Comparison of ENCODE assay signal across 8 cellular contexts in genomic region chr12:30847259-30847658, GRCh38.
DNase-seq lines count a peak whose midpoint lies in the region; ATAC-seq and TF ChIP-seq lines count a peak whose summit lies in the region.

No MANE protein-coding gene starts in this region.

- H3F3A ChIP-seq in GM23248 (ENCODE audit: insufficient read depth) = no peaks in the 10 kb centered on the region

- peaks cover 18% of the 10 kb centered on the region for H3K27me3 Mint-ChIP-seq in CD4-positive, CD25-positive, alpha-beta regulatory T cell
- H3K27me3 Mint-ChIP-seq in activated CD8-positive, alpha-beta T cell treated with anti-CD3 and anti-CD28 coated beads for 36 hours = no peaks in the 10 kb centered on the region

- no peak for ATAC-seq in CD4-positive, CD25-positive, alpha-beta regulatory T cell (ENCODE audit: low read depth in 2 of 2)
- ATAC-seq in activated CD8-positive, alpha-beta T cell treated with anti-CD3 and anti-CD28 coated beads for 36 hours = no peak

- no peak overlapping the region for H2AFZ ChIP-seq in GM23248
- H2AFZ ChIP-seq in hepatocyte = no peak overlapping the region

- intact Hi-C loops in activated CD8-positive, alpha-beta T cell treated with anti-CD3 and anti-CD28 coated beads for 36 hours (cut with micrococcal nuclease) = loop anchor here (2.0 to 5.0 kb wide), 2 partner anchors 140 to 392 kb away; no protein-coding TSS in a partner anchor
- intact Hi-C loops in testis (cut with DNase I; ENCODE audit: low total_unique reads) (loop anchor here (10.0 kb wide), 1 partner anchor 148 kb away; no protein-coding TSS in a partner anchor), lower leg skin (cut with DNase I; ENCODE audit: low total_unique reads) (no loop called here)

- no peak overlapping the region for H3K27ac ChIP-seq in CD4-positive, CD25-positive, alpha-beta regulatory T cell (ENCODE audit: insufficient read depth, low read length, poor library complexity, severe bottlenecking)
- H3K27ac ChIP-seq in GM23248 (no peak overlapping the region), hepatocyte (no peak overlapping the region), testis (no peak overlapping the region)

- H3K79me2 ChIP-seq in GM23248 (ENCODE audit: insufficient read depth) (no peaks in the 10 kb centered on the region), hepatocyte (no peaks in the 10 kb centered on the region)

- POLR2A ChIA-PET in activated CD8-positive, alpha-beta T cell treated with anti-CD3 and anti-CD28 coated beads for 36 hours (lab: Charles Lee) = no interaction called here

- no peaks in the 10 kb centered on the region for H3K4me1 ChIP-seq in CD4-positive, CD25-positive, alpha-beta regulatory T cell (ENCODE audit: control insufficient read depth, insufficient read depth, low read length, poor library complexity, severe bottlenecking)
- H3K4me1 ChIP-seq in GM23248 (ENCODE audit: insufficient read depth) = no peaks in the 10 kb centered on the region
- no peaks in the 10 kb centered on the region for H3K4me1 ChIP-seq in hepatocyte (ENCODE audit: insufficient read depth)
- no peaks in the 10 kb centered on the region for H3K4me1 ChIP-seq in testis

- peaks cover 0 to 12% (median 7%) of the 10 kb centered on the region in 4 donors for H3K4me1 Mint-ChIP-seq in CD4-positive, CD25-positive, alpha-beta regulatory T cell
- H3K4me1 Mint-ChIP-seq in activated CD8-positive, alpha-beta T cell treated with anti-CD3 and anti-CD28 coated beads for 36 hours (ENCODE audit: low read depth) = peaks cover 10% of the 10 kb centered on the region

- no peaks in the 10 kb centered on the region for H3K36me3 Mint-ChIP-seq in CD4-positive, CD25-positive, alpha-beta regulatory T cell
- H3K36me3 Mint-ChIP-seq in activated CD8-positive, alpha-beta T cell treated with anti-CD3 and anti-CD28 coated beads for 36 hours (ENCODE audit: low read depth) = no peaks in the 10 kb centered on the region

- CTCF ChIA-PET in activated CD8-positive, alpha-beta T cell treated with anti-CD3 and anti-CD28 coated beads for 36 hours (lab: Charles Lee) = interaction anchor here (0.7 to 4.1 kb wide), 25 partner anchors 13 to 1345 kb away, joined by 3 to 39 read pairs (median 4); partner anchors contain the start of gene DDX11

- H3K4me3 ChIP-seq in CD4-positive, CD25-positive, alpha-beta regulatory T cell (ENCODE audit: low read depth, low read length) = no peak overlapping the region
- H3K4me3 ChIP-seq in GM23248 (no peak overlapping the region), hepatocyte (no peak overlapping the region), testis (no peak overlapping the region), lower leg skin (ENCODE audit: low read depth, poor library complexity, severe bottlenecking) (no peak overlapping the region)

- H3K27ac Mint-ChIP-seq in CD4-positive, CD25-positive, alpha-beta regulatory T cell = peak overlapping the region in 1 of 3 donors; percentile 52
- H3K27ac Mint-ChIP-seq in activated CD8-positive, alpha-beta T cell treated with anti-CD3 and anti-CD28 coated beads for 36 hours = no peak overlapping the region

- no peak overlapping the region for H3K9ac ChIP-seq in GM23248

- TF ChIP-seq POLR2A in testis (IDR thresholded peaks at IDR 0.05) = no peak
- no peak for TF ChIP-seq POLR2A in lower leg skin (IDR thresholded peaks at IDR 0.05)

- H3K4me3 Mint-ChIP-seq in CD4-positive, CD25-positive, alpha-beta regulatory T cell = no peak overlapping the region
- H3K4me3 Mint-ChIP-seq in activated CD8-positive, alpha-beta T cell treated with anti-CD3 and anti-CD28 coated beads for 36 hours = no peak overlapping the region

- no peaks in the 10 kb centered on the region for H3K27me3 ChIP-seq in CD4-positive, CD25-positive, alpha-beta regulatory T cell (ENCODE audit: control insufficient read depth, insufficient read depth, low read length)
- peaks cover 19% of the 10 kb centered on the region; the same call in 1 of the 2 replicates for H3K27me3 ChIP-seq in GM23248 (replicated peaks; ENCODE audit: insufficient read depth)
- H3K27me3 ChIP-seq in hepatocyte = no peaks in the 10 kb centered on the region
- no peaks in the 10 kb centered on the region for H3K27me3 ChIP-seq in testis

- no peaks in the 10 kb centered on the region for H3K9me3 Mint-ChIP-seq in CD4-positive, CD25-positive, alpha-beta regulatory T cell
- no peaks in the 10 kb centered on the region for H3K9me3 Mint-ChIP-seq in activated CD8-positive, alpha-beta T cell treated with anti-CD3 and anti-CD28 coated beads for 36 hours

- H3K4me2 ChIP-seq in GM23248 (ENCODE audit: unreplicated experiment) (no peak overlapping the region), hepatocyte (no peak overlapping the region)

- DNase-seq in CD4-positive, CD25-positive, alpha-beta regulatory T cell = peak in 2 of 3 donors; percentile 58 to 84
- DNase-seq in GM23248 (peak; percentile 77), NCI-H2196 treated with DMSO at 0.1 percent for 48 hours (lab: John Stamatoyannopoulos, UW; ENCODE audit: unreplicated experiment) (peak; percentile 49), hepatocyte (ENCODE audit: low spot score) (peak; percentile 77), testis (no peak), epidermal melanocyte (ENCODE audit: insufficient read length, low spot score) (no peak), lower leg skin (ENCODE audit: low spot score in 2 of 2) (no peak)
- peak; percentile 33 for DNase-seq in activated CD8-positive, alpha-beta T cell treated with anti-CD3 and anti-CD28 coated beads for 36 hours

- in situ Hi-C loops in GM23248 (cut with MboI) = loop anchor here (10.0 kb wide), 1 partner anchor 388 kb away; no protein-coding TSS in a partner anchor

- H3K9me2 ChIP-seq in GM23248 (ENCODE audit: insufficient read depth) (no peaks in the 10 kb centered on the region), hepatocyte (replicated peaks; ENCODE audit: insufficient read depth) (no peaks in the 10 kb centered on the region)

- no peaks in the 10 kb centered on the region for H3K9me3 ChIP-seq in CD4-positive, CD25-positive, alpha-beta regulatory T cell (ENCODE audit: control insufficient read depth in 2 of 2, low read length in 2 of 2)
- H3K9me3 ChIP-seq in GM23248 (ENCODE audit: low read depth) (no peaks in the 10 kb centered on the region), hepatocyte (ENCODE audit: low read depth) (no peaks in the 10 kb centered on the region), testis (no peaks in the 10 kb centered on the region)

- H3K36me3 ChIP-seq in CD4-positive, CD25-positive, alpha-beta regulatory T cell (ENCODE audit: control insufficient read depth, insufficient read depth, low read length) = no peaks in the 10 kb centered on the region
- H3K36me3 ChIP-seq in GM23248 (ENCODE audit: low read depth) (no peaks in the 10 kb centered on the region), hepatocyte (replicated peaks; ENCODE audit: insufficient read depth, low read depth) (no peaks in the 10 kb centered on the region), testis (ENCODE audit: low read depth, missing control alignments) (no peaks in the 10 kb centered on the region)

- H4K20me1 ChIP-seq in GM23248 (ENCODE audit: insufficient read depth) (no peaks in the 10 kb centered on the region), hepatocyte (ENCODE audit: insufficient read depth, poor library complexity, severe bottlenecking) (no peaks in the 10 kb centered on the region)

- TF ChIP-seq CTCF in activated CD8-positive, alpha-beta T cell treated with anti-CD3 and anti-CD28 coated beads for 36 hours (IDR thresholded peaks at IDR 0.05) = peak; percentile 81
- TF ChIP-seq CTCF in hepatocyte (IDR thresholded peaks at IDR 0.05; ENCODE audit: poor library complexity) (peak; percentile 80), testis (IDR thresholded peaks at IDR 0.05) (peak; percentile 34 to 71 (median 58)), lower leg skin (IDR thresholded peaks at IDR 0.05) (peak in 1 of 3 donors; percentile 45)

- WGBS in GM23248 (ENCODE audit: low coverage in 1 of 2, low lambda C conversion rate in 2 of 2, missing lambda C conversion rate in 2 of 2), 2 experiments = 17% methylated on average over 3 of the region's 3 CpGs
- WGBS in hepatocyte (ENCODE audit: low lambda C conversion rate, missing lambda C conversion rate) = 35% methylated on average over 3 of the region's 3 CpGs
- WGBS in testis, 2 donors = 24 to 33% methylated on average over 3 of the region's 3 CpGs
- WGBS in lower leg skin, 2 donors = 27 to 28% methylated on average over 3 of the region's 3 CpGs

Comparison
In these comparisons a context has a peak if more than half of its experiments do, and no peak if none do; other contexts are left out.
1. DNase-seq: peak in CD4-positive, CD25-positive, alpha-beta regulatory T cell (2 of 3), GM23248 (single experiment), NCI-H2196 treated with DMSO at 0.1 percent for 48 hours (single experiment), activated CD8-positive, alpha-beta T cell treated with anti-CD3 and anti-CD28 coated beads for 36 hours (single experiment) and hepatocyte (single experiment); none in testis (single experiment), epidermal melanocyte (single experiment) and lower leg skin (0 of 2).